ENCODE assay signal across 1 cellular context in the genomic region with DNA sequence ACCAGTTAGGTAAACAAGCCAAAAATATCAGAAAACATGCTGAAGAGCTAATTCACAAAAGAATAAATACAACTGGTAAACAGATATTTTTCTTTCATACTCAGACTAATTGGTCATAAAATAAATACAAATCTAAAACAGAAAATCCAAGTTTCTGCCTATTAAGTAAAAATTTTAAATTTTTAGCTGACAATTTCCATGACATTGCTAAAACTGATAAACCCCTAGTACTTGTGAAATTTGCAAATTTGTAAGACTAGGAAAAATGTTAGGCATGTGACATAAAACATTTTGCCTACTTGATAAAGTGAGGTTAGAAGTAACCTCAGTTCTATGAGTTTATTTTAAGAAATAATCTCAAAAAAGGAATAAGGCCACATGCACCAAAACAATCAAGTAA.
TF ChIP-seq lines count a peak whose summit lies in the region.

No MANE protein-coding gene starts in this region.

TF ChIP-seq in HepG2, 621 proteins besides CTCF, POLR2A, EP300 and RAD21:
- TF ChIP-seq, protein P1, sequence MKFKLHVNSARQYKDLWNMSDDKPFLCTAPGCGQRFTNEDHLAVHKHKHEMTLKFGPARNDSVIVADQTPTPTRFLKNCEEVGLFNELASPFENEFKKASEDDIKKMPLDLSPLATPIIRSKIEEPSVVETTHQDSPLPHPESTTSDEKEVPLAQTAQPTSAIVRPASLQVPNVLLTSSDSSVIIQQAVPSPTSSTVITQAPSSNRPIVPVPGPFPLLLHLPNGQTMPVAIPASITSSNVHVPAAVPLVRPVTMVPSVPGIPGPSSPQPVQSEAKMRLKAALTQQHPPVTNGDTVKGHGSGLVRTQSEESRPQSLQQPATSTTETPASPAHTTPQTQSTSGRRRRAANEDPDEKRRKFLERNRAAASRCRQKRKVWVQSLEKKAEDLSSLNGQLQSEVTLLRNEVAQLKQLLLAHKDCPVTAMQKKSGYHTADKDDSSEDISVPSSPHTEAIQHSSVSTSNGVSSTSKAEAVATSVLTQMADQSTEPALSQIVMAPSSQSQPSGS (CRISPR knock-in tag; IDR thresholded peaks at IDR 0.05) = no peak
- TF ChIP-seq, protein P2, sequence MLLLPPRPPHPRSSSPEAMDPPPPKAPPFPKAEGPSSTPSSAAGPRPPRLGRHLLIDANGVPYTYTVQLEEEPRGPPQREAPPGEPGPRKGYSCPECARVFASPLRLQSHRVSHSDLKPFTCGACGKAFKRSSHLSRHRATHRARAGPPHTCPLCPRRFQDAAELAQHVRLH (CRISPR knock-in tag; IDR thresholded peaks at IDR 0.05; ENCODE audit: borderline replicate concordance, low read depth) = no peak
- TF ChIP-seq ZNF629 (CRISPR knock-in tag; conservative IDR thresholded peaks at IDR 0.05) (no peak), MAFK (conservative IDR thresholded peaks at IDR 0.05 in 1 of 2, IDR thresholded peaks at IDR 0.05 in 1 of 2; ENCODE audit: low read length in 2 of 2) (peak; percentile 9 to 63; a peak in 2 of 4 replicates), ZFYVE20 (CRISPR knock-in tag; IDR thresholded peaks at IDR 0.05; ENCODE audit: borderline replicate concordance, low read depth) (no peak), MAFF (IDR thresholded peaks at IDR 0.05; ENCODE audit: low read depth, low read length) (peak; percentile 63), ZNF879 (CRISPR knock-in tag; IDR thresholded peaks at IDR 0.05) (no peak), ZNF792 (CRISPR knock-in tag; IDR thresholded peaks at IDR 0.05) (no peak)
